Comparison of ENCODE assay signal across 1 cellular context in the genomic region with DNA sequence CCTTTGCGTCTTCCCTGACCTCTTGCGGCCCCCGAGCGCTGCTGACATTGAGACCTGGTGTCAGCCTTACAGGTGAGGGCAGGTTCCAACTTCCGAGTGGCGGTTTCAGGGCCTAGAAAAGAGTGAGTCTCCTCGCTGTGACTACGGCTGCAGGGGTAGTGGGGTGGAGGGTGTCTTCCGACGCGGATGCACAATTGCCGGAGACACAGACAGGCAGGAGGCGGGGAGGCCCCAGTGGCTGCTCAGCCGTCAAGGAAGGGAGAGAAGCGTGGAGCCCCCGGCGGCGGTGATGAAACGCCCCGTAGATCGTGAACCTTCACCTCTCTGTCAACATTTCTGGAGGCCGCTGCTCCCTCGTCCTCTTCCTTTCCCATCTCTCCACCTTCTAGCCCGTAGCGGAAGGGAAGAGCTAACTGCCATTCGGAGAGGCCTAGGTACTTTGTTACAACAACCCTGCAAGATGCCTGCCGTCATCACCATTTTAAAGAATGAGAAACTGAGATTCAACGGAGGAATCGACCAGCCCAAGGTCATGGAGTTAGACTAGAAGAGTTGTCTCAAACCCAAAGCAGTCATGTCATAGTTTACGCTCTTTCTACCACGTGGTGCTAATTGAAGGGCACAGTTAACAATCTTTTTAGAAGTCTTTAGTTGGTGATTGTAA.
A peak's percentile ranks its signal among the peaks of the same experiment; 100 is the strongest.
TF ChIP-seq lines count a peak whose summit lies in the region.

No MANE protein-coding gene starts in this region.

TF ChIP-seq in HepG2, 621 proteins besides CTCF, POLR2A, EP300 and RAD21 (continued from another document and continues in another):
- TF ChIP-seq ZMAT3 (CRISPR knock-in tag; conservative IDR thresholded peaks at IDR 0.05) (peak; percentile 76; the same call in 1 of the 2 replicates), ZZZ3 (CRISPR knock-in tag; IDR thresholded peaks at IDR 0.05; ENCODE audit: borderline replicate concordance) (peak; percentile 47; the same call in 1 of the 2 replicates), HOXA5 (CRISPR knock-in tag; IDR thresholded peaks at IDR 0.05) (peak; percentile 71), KAT8 (CRISPR knock-in tag; IDR thresholded peaks at IDR 0.05) (peak; percentile 35; the same call in 1 of the 2 replicates), REXO4 (CRISPR knock-in tag; IDR thresholded peaks at IDR 0.05; ENCODE audit: borderline replicate concordance) (0 out of 2 replicates have a peak, but pooled peaks have one; percentile 83), FOXO1 (CRISPR knock-in tag; IDR thresholded peaks at IDR 0.05) (peak; percentile 69; the same call in 1 of the 2 replicates), LCORL (IDR thresholded peaks at IDR 0.05) (no peak), LCORL (CRISPR knock-in tag; IDR thresholded peaks at IDR 0.05) (peak; percentile 73), ZNF749 (CRISPR knock-in tag; IDR thresholded peaks at IDR 0.05; ENCODE audit: borderline replicate concordance) (peak; percentile 25), ZNF574 (CRISPR knock-in tag; IDR thresholded peaks at IDR 0.05) (peak; percentile 21; the same call in 1 of the 2 replicates), ZNF18 (CRISPR knock-in tag; IDR thresholded peaks at IDR 0.05; ENCODE audit: insufficient replicate concordance) (peak; percentile 33), ZC3H4 (CRISPR knock-in tag; IDR thresholded peaks at IDR 0.05; ENCODE audit: borderline replicate concordance) (peak; percentile 45; the same call in 1 of the 2 replicates), ZNF207 (IDR thresholded peaks at IDR 0.05; ENCODE audit: borderline replicate concordance) (no peak), TEAD2 (CRISPR knock-in tag; IDR thresholded peaks at IDR 0.05) (no peak), ZNF674 (CRISPR knock-in tag; IDR thresholded peaks at IDR 0.05; ENCODE audit: low read depth) (0 out of 2 replicates have a peak, but pooled peaks have one; percentile 82), WIZ (CRISPR knock-in tag; IDR thresholded peaks at IDR 0.05) (no peak), ZNF382 (CRISPR knock-in tag; IDR thresholded peaks at IDR 0.05; ENCODE audit: borderline replicate concordance) (no peak), KLF15 (CRISPR knock-in tag; IDR thresholded peaks at IDR 0.05; ENCODE audit: borderline replicate concordance) (0 out of 2 replicates have a peak, but pooled peaks have one; percentile 56), MXI1 (IDR thresholded peaks at IDR 0.05; ENCODE audit: borderline replicate concordance, low read depth, low read length) (peak; percentile 73; the same call in 1 of the 3 replicates), KLF11 (CRISPR knock-in tag; IDR thresholded peaks at IDR 0.05) (peak; percentile 89; the same call in 1 of the 2 replicates), RARG (CRISPR knock-in tag; IDR thresholded peaks at IDR 0.05; ENCODE audit: low read depth) (0 out of 2 replicates have a peak, but pooled peaks have one; percentile 43), ZBTB7A (CRISPR knock-in tag; IDR thresholded peaks at IDR 0.05) (no peak), MEIS2 (CRISPR knock-in tag; IDR thresholded peaks at IDR 0.05) (peak; percentile 59), ZMYM4 (CRISPR knock-in tag; IDR thresholded peaks at IDR 0.05) (no peak), ZNF430 (CRISPR knock-in tag; IDR thresholded peaks at IDR 0.05) (peak; percentile 67; the same call in 1 of the 2 replicates)
- TF ChIP-seq, protein P1, sequence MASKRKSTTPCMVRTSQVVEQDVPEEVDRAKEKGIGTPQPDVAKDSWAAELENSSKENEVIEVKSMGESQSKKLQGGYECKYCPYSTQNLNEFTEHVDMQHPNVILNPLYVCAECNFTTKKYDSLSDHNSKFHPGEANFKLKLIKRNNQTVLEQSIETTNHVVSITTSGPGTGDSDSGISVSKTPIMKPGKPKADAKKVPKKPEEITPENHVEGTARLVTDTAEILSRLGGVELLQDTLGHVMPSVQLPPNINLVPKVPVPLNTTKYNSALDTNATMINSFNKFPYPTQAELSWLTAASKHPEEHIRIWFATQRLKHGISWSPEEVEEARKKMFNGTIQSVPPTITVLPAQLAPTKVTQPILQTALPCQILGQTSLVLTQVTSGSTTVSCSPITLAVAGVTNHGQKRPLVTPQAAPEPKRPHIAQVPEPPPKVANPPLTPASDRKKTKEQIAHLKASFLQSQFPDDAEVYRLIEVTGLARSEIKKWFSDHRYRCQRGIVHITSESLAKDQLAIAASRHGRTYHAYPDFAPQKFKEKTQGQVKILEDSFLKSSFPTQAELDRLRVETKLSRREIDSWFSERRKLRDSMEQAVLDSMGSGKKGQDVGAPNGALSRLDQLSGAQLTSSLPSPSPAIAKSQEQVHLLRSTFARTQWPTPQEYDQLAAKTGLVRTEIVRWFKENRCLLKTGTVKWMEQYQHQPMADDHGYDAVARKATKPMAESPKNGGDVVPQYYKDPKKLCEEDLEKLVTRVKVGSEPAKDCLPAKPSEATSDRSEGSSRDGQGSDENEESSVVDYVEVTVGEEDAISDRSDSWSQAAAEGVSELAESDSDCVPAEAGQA (IDR thresholded peaks at IDR 0.05; ENCODE audit: low read depth) = no peak; the same call in 1 of the 2 replicates
- TF ChIP-seq, protein P1 (CRISPR knock-in tag; IDR thresholded peaks at IDR 0.05; ENCODE audit: borderline replicate concordance) = no peak
- TF ChIP-seq, protein P2, sequence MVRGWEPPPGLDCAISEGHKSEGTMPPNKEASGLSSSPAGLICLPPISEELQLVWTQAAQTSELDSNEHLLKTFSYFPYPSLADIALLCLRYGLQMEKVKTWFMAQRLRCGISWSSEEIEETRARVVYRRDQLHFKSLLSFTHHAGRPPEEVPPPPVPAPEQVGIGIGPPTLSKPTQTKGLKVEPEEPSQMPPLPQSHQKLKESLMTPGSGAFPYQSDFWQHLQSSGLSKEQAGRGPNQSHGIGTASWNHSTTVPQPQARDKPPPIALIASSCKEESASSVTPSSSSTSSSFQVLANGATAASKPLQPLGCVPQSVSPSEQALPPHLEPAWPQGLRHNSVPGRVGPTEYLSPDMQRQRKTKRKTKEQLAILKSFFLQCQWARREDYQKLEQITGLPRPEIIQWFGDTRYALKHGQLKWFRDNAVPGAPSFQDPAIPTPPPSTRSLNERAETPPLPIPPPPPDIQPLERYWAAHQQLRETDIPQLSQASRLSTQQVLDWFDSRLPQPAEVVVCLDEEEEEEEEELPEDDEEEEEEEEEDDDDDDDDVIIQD (CRISPR knock-in tag; IDR thresholded peaks at IDR 0.05; ENCODE audit: low read depth) = no peak
- TF ChIP-seq, protein P3, sequence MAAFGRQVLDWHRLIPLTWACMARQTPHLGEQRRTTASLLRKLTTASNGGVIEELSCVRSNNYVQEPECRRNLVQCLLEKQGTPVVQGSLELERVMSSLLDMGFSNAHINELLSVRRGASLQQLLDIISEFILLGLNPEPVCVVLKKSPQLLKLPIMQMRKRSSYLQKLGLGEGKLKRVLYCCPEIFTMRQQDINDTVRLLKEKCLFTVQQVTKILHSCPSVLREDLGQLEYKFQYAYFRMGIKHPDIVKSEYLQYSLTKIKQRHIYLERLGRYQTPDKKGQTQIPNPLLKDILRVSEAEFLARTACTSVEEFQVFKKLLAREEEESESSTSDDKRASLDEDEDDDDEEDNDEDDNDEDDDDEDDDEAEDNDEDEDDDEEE (CRISPR knock-in tag; IDR thresholded peaks at IDR 0.05) = 0 out of 2 replicates have a peak, but pooled peaks have one; percentile 78
- TF ChIP-seq, protein P4, sequence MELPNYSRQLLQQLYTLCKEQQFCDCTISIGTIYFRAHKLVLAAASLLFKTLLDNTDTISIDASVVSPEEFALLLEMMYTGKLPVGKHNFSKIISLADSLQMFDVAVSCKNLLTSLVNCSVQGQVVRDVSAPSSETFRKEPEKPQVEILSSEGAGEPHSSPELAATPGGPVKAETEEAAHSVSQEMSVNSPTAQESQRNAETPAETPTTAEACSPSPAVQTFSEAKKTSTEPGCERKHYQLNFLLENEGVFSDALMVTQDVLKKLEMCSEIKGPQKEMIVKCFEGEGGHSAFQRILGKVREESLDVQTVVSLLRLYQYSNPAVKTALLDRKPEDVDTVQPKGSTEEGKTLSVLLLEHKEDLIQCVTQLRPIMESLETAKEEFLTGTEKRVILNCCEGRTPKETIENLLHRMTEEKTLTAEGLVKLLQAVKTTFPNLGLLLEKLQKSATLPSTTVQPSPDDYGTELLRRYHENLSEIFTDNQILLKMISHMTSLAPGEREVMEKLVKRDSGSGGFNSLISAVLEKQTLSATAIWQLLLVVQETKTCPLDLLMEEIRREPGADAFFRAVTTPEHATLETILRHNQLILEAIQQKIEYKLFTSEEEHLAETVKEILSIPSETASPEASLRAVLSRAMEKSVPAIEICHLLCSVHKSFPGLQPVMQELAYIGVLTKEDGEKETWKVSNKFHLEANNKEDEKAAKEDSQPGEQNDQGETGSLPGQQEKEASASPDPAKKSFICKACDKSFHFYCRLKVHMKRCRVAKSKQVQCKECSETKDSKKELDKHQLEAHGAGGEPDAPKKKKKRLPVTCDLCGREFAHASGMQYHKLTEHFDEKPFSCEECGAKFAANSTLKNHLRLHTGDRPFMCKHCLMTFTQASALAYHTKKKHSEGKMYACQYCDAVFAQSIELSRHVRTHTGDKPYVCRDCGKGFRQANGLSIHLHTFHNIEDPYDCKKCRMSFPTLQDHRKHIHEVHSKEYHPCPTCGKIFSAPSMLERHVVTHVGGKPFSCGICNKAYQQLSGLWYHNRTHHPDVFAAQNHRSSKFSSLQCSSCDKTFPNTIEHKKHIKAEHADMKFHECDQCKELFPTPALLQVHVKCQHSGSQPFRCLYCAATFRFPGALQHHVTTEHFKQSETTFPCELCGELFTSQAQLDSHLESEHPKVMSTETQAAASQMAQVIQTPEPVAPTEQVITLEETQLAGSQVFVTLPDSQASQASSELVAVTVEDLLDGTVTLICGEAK (IDR thresholded peaks at IDR 0.05) = no peak
- TF ChIP-seq, protein P4 (CRISPR knock-in tag; IDR thresholded peaks at IDR 0.05) = peak; percentile 56; the same call in 1 of the 2 replicates
